9 cellular contexts compared by ENCODE assay signal in the genomic region with DNA sequence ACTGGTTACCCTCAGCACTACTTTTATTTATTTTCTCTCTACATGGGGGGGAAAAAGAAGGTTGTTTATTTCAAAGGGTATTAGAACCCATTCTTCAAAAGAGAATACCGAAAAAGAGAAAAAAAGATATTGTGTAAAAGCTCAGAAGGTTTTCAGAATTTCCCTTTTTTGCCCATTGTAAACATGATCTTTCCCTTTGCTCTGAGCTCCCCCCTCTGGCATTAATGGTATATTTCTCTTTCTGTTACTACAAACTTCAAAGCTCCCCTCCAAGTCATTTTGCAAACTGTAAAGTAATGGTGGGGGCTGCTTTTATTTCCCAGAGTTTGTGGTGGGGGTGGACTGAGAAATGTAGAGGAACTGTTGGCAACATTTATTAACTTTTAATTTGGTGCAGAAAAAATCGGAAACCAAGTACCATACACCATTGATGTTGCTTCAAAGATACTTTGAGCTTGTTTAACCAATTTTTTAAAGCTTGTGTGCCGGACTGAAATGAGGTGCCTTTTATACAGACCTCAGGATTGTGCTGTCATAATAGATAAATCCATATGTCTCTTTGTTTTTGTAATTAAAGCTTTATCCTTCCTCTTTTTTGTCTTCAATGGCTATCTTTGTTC.
A peak's percentile ranks its signal among the peaks of the same experiment; 100 is the strongest.
DNase-seq lines count a peak whose midpoint lies in the region; ATAC-seq and TF ChIP-seq lines count a peak whose summit lies in the region.
"Had no signal": no experiment of that assay in that cellular context is flagged by ENCODE, and none has a peak within 500 bp of the region (broad histone marks: within the 10 kb centered on the region; RNA-seq: fewer than 3 reads in every experiment).

No MANE protein-coding gene starts in this region.

- H3K9me3 ChIP-seq in body of pancreas = no peaks in the 10 kb centered on the region
- H3K9me3 ChIP-seq in Peyer's patch = no peaks in the 10 kb centered on the region

- H3K4me3 ChIP-seq in body of pancreas (no peak overlapping the region), Peyer's patch (no peak overlapping the region)
- H3K4me3 ChIP-seq: skin epidermis had no signal

- H3K36me3 Mint-ChIP-seq in mesothelial cell of epicardium = no peaks in the 10 kb centered on the region
- peaks cover 8% of the 10 kb centered on the region for H3K36me3 Mint-ChIP-seq in T-helper 2 cell treated with Interferon-gamma antibody and Interleukin-4, amounts not matched to agents 5 μg/mL and 100 μg/mL, for 36 hours (ENCODE audit: low read depth)

- H3K4me3 Mint-ChIP-seq in mesothelial cell of epicardium = no peak overlapping the region
- no peak overlapping the region for H3K4me3 Mint-ChIP-seq in T-helper 2 cell treated with Interferon-gamma antibody and Interleukin-4, amounts not matched to agents 5 μg/mL and 100 μg/mL, for 36 hours

- peak in 5 of 7 experiments; percentile 19 to 49 (median 48) for TF ChIP-seq CTCF in body of pancreas (IDR thresholded peaks at IDR 0.05)
- TF ChIP-seq CTCF in mesothelial cell of epicardium (IDR thresholded peaks at IDR 0.05; ENCODE audit: unreplicated experiment) = peak; percentile 21
- peak in 3 of 6 experiments; percentile 12 to 22 (median 19) for TF ChIP-seq CTCF in Peyer's patch (IDR thresholded peaks at IDR 0.05)

- H3K27ac Mint-ChIP-seq in mesothelial cell of epicardium = no peak overlapping the region
- H3K27ac Mint-ChIP-seq in T-helper 2 cell treated with Interferon-gamma antibody and Interleukin-4, amounts not matched to agents 5 μg/mL and 100 μg/mL, for 36 hours = no peak overlapping the region

- TF ChIP-seq POLR2A in body of pancreas (IDR thresholded peaks at IDR 0.05) (no peak), Peyer's patch (IDR thresholded peaks at IDR 0.05) (no peak)

- no peak overlapping the region for H3K27ac ChIP-seq in body of pancreas
- no peak overlapping the region for H3K27ac ChIP-seq in Peyer's patch
- H3K27ac ChIP-seq: skin epidermis had no signal

- H3K4me1 Mint-ChIP-seq in mesothelial cell of epicardium = peaks cover 32% of the 10 kb centered on the region
- H3K4me1 Mint-ChIP-seq in T-helper 2 cell treated with Interferon-gamma antibody and Interleukin-4, amounts not matched to agents 5 μg/mL and 100 μg/mL, for 36 hours (ENCODE audit: low read depth) = peaks cover 15% of the 10 kb centered on the region

- DNase-seq in NCI-H82 (lab: John Stamatoyannopoulos, UW) (peak; percentile 7), NCI-H82 treated with DMSO at 0.1 percent for 48 hours (lab: John Stamatoyannopoulos, UW; ENCODE audit: unreplicated experiment) (no peak), NCI-H1417 (lab: John Stamatoyannopoulos, UW) (peak in 2 of 3 experiments; percentile 18 to 62), body of pancreas (no peak), mesothelial cell of epicardium (ENCODE audit: low spot score in 2 of 2, unreplicated experiment in 2 of 2) (no peak), Peyer's patch (no peak)
- DNase-seq in T-helper 2 cell treated with Interferon-gamma antibody and Interleukin-4, amounts not matched to agents 5 μg/mL and 100 μg/mL, for 36 hours (ENCODE audit: low spot score) = no peak

- 45 to 50% methylated on average over 3 of the region's 3 CpGs for WGBS in body of pancreas, 2 donors

- H3K36me3 ChIP-seq in body of pancreas (replicated peaks in 1 of 2; ENCODE audit: insufficient read depth in 1 of 2, low read depth in 2 of 2) (no peaks in the 10 kb centered on the region), Peyer's patch (no peaks in the 10 kb centered on the region)

- intact Hi-C loops in body of pancreas (cut with DNase I) = no loop called here

- no peaks in the 10 kb centered on the region for H3K27me3 ChIP-seq in body of pancreas
- H3K27me3 ChIP-seq in Peyer's patch = no peaks in the 10 kb centered on the region

- H3K9me3 Mint-ChIP-seq in mesothelial cell of epicardium = peaks cover 3% of the 10 kb centered on the region
- peaks cover 6% of the 10 kb centered on the region for H3K9me3 Mint-ChIP-seq in T-helper 2 cell treated with Interferon-gamma antibody and Interleukin-4, amounts not matched to agents 5 μg/mL and 100 μg/mL, for 36 hours

- no peaks in the 10 kb centered on the region for H3K27me3 Mint-ChIP-seq in mesothelial cell of epicardium (ENCODE audit: low read depth)
- H3K27me3 Mint-ChIP-seq in T-helper 2 cell treated with Interferon-gamma antibody and Interleukin-4, amounts not matched to agents 5 μg/mL and 100 μg/mL, for 36 hours (ENCODE audit: low read depth) = no peaks in the 10 kb centered on the region

- H3K4me1 ChIP-seq in body of pancreas (no peaks in the 10 kb centered on the region), Peyer's patch (no peaks in the 10 kb centered on the region)

- ATAC-seq in body of pancreas = no peak
- ATAC-seq in HG03045 (IDR thresholded peaks at IDR 0.05; ENCODE audit: unreplicated experiment) = no peak

Comparison
In these comparisons a context has a peak if more than half of its experiments do, and no peak if none do; other contexts are left out.
1. DNase-seq: peak in NCI-H82 (single experiment) and NCI-H1417 (2 of 3); none in NCI-H82 treated with DMSO at 0.1 percent for 48 hours (single experiment), body of pancreas (0 of 4), mesothelial cell of epicardium (0 of 2), Peyer's patch (0 of 3) and T-helper 2 cell treated with Interferon-gamma antibody and Interleukin-4, amounts not matched to agents 5 μg/mL and 100 μg/mL, for 36 hours (single experiment).